Comparison of ENCODE assay signal across 8 cellular contexts in the genomic region with DNA sequence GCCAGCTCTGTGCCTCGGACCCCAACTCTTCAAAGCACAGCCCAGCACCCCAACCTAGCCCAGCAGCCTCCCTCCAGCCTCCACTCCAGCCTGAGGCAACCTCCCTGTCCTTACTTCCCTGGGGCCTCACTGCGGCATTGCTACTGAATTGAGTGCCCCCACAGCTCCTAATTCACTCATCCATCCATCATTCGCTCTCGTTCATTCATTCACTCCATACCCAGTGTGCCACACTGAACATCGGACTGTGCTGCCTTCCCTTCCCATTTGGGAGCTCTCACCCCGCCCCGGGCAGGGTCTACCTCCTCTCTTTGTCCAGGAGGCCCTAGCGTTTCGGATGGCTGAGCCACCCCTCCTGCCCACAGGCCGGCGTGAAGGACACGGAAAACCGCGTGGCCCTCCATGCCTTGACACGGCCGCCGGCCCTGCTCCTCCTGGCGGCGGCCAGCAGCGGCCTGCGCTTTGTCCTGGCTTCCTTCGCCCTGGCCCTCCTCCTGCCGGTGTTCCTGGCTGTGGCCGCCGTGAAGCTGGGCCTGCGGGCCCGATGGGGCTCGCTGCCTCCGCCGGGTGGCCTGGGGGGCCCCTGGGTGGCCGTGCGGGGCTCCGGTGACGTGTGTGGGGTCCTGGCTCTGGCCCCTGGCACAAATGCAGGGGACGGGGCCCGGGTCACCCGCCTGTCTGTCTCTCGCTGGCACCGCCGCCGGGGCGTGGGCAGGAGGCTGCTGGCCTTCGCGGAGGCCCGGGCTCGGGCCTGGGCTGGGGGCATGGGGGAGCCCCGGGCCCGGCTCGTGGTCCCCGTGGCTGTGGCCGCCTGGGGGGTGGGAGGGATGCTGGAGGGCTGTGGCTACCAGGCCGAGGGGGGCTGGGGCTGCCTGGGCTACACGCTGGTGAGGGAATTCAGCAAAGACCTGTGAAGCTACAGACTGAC. TPM values are rescaled to one million over a fixed set of nuclear protein-coding genes. Genes with fewer than 3 reads are reported as not detected.
DNase-seq lines count a peak whose midpoint lies in the region; ATAC-seq and TF ChIP-seq lines count a peak whose summit lies in the region.

No MANE protein-coding gene starts in this region.

- peak overlapping the region; percentile 62 for H3K4me2 ChIP-seq in OCI-LY3 (ENCODE audit: low read length)

- peaks cover 0 to 2% (median 0%) of the 10 kb centered on the region in 7 donors for H3K9me3 Mint-ChIP-seq in CD14-positive monocyte

- no peak for ATAC-seq in GM18861 (IDR thresholded peaks at IDR 0.05; ENCODE audit: unreplicated experiment)
- ATAC-seq in HG03342 (IDR thresholded peaks at IDR 0.05; ENCODE audit: unreplicated experiment) = no peak

- H3K4me3 Mint-ChIP-seq in CD14-positive monocyte = no peak overlapping the region

- peak overlapping the region; percentile 91; the same call in 1 of the 2 replicates for H3K9ac ChIP-seq in OCI-LY3 (ENCODE audit: low read length)
- peak overlapping the region; percentile 81 for H3K9ac ChIP-seq in endocrine pancreas (ENCODE audit: control insufficient read depth, insufficient read depth, low read length)

- H3K27me3 Mint-ChIP-seq in CD14-positive monocyte (ENCODE audit: low read depth in 3 of 3) = peaks cover 8 to 40% (median 12%) of the 10 kb centered on the region in 3 donors

- peaks cover 10% of the 10 kb centered on the region; the same call in 1 of the 2 replicates for H3K79me2 ChIP-seq in OCI-LY3 (ENCODE audit: low read length)

- H3K36me3 Mint-ChIP-seq in CD14-positive monocyte = peaks cover 12 to 15% of the 10 kb centered on the region in 2 donors

- H3K4me1 ChIP-seq in OCI-LY3 (ENCODE audit: low read length) (peaks cover 14% of the 10 kb centered on the region), endocrine pancreas (ENCODE audit: control insufficient read depth, insufficient read depth, low read length) (no peaks in the 10 kb centered on the region), neuron (ENCODE audit: insufficient read depth, low read length) (peaks cover 60% of the 10 kb centered on the region)

- no peaks in the 10 kb centered on the region for H3K9me3 ChIP-seq in OCI-LY3 (ENCODE audit: insufficient read depth, low read length)
- H3K9me3 ChIP-seq in endocrine pancreas (ENCODE audit: control insufficient read depth, low read length) = no peaks in the 10 kb centered on the region
- no peaks in the 10 kb centered on the region for H3K9me3 ChIP-seq in neuron (ENCODE audit: low read length)

- H3K4me3 ChIP-seq in OCI-LY3 (ENCODE audit: low read length) (peak overlapping the region; percentile 86), endocrine pancreas (ENCODE audit: control insufficient read depth, insufficient read depth, low read length) (no peak overlapping the region), neuron (ENCODE audit: low read length) (peak overlapping the region; percentile 67)

- peak overlapping the region in 5 of 7 donors; percentile 5 to 84 (median 59) for H3K27ac Mint-ChIP-seq in CD14-positive monocyte

- peaks cover 14% of the 10 kb centered on the region for H3K4me1 Mint-ChIP-seq in CD14-positive monocyte

- H2AFZ ChIP-seq in OCI-LY3 (ENCODE audit: low read depth, low read length) (no peak overlapping the region), neuron (ENCODE audit: low read depth, low read length) (no peak overlapping the region)

- TF ChIP-seq CTCF in CD14-positive monocyte (IDR thresholded peaks at IDR 0.05) (no peak), OCI-LY3 (IDR thresholded peaks at IDR 0.05; ENCODE audit: low read depth, low read length) (no peak)

- no peak overlapping the region for H3K27ac ChIP-seq in OCI-LY3 (ENCODE audit: low read length)

- no peaks in the 10 kb centered on the region for H4K20me1 ChIP-seq in OCI-LY3 (ENCODE audit: insufficient read depth, low read length)

- DNase-seq in CD14-positive monocyte (ENCODE audit: low spot score) (no peak), NOMO-1 treated with dmso at 0.1 percent for 144 hours (lab: John Stamatoyannopoulos, UW; ENCODE audit: unreplicated experiment) (no peak)
- DNase-seq in stimulated activated CD4-positive, alpha-beta T cell treated with anti-CD3 and anti-CD28 coated beads, Interleukin-15, amount 100 ng/mL, for 24 hours = no peak

- H3K36me3 ChIP-seq in OCI-LY3 (replicated peaks; ENCODE audit: low read depth, low read length) = peaks cover 5% of the 10 kb centered on the region
- H3K36me3 ChIP-seq in endocrine pancreas (ENCODE audit: control insufficient read depth, insufficient read depth, low read length) = no peaks in the 10 kb centered on the region
- peaks cover 3% of the 10 kb centered on the region for H3K36me3 ChIP-seq in neuron (ENCODE audit: insufficient read depth, low read length)

- no peaks in the 10 kb centered on the region for H3K27me3 ChIP-seq in OCI-LY3 (ENCODE audit: low read depth, low read length)
- H3K27me3 ChIP-seq in endocrine pancreas (ENCODE audit: control insufficient read depth, insufficient read depth, low read length) = no peaks in the 10 kb centered on the region
- H3K27me3 ChIP-seq in neuron (ENCODE audit: insufficient read depth, low read length) = no peaks in the 10 kb centered on the region

- intact Hi-C loops in CD14-positive monocyte (cut with micrococcal nuclease) = no loop called here

RNA-seq across cellular contexts. Expression of gene NAT14, which starts 1.3 kb away (rescaled TPM):
- polyA plus RNA-seq in CD14-positive monocyte = 1 to 10 TPM; 1.5 to 1.9 TPM

RNA-seq across cellular contexts. Expression of gene SSC5D, which starts 1.9 kb away (rescaled TPM):
- not detected for polyA plus RNA-seq in CD14-positive monocyte

RNA-seq across cellular contexts. Expression of gene ZNF628, which starts 9.9 kb away (rescaled TPM):
- polyA plus RNA-seq in CD14-positive monocyte = under 1 TPM in 1 of 2 donors, not detected in 1; 0.50 TPM

RNA-seq across cellular contexts. Expression of gene C19orf85, which starts 21.8 kb away (rescaled TPM):
- not detected for polyA plus RNA-seq in CD14-positive monocyte

RNA-seq across cellular contexts. Expression of gene ISOC2, which starts 24.9 kb away (rescaled TPM):
- 10 to 100 TPM; 14.9 to 20.2 TPM for polyA plus RNA-seq in CD14-positive monocyte
